In the genomic region with DNA sequence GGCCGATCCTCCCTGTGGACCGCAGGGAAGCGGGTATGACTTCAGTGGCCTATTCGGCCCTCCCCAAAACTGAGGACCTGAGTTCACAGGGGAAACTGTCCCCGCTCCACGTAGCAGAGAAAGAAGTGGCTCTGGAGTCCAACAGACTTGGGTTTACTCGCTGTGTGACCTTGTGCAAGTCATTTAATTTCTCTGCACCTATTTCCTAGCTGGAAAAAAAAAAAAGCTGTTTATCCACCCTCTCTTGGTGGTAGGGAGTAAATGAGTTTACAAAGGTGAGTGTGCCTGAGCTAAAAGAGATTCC, we compare ENCODE assay signal across 11 cellular contexts. TPM values are rescaled to one million over a fixed set of nuclear protein-coding genes. Genes with fewer than 3 reads are reported as not detected.
DNase-seq lines count a peak whose midpoint lies in the region; ATAC-seq, FAIRE-seq and TF ChIP-seq lines count a peak whose summit lies in the region.
"Had no signal": no experiment of that assay in that cellular context is flagged by ENCODE, and none has a peak within 500 bp of the region (broad histone marks: within the 10 kb centered on the region; RNA-seq: fewer than 3 reads in every experiment).

No MANE protein-coding gene starts in this region.

- TF ChIP-seq CTCF in bronchial epithelial cell (IDR thresholded peaks at IDR 0.05; ENCODE audit: insufficient read depth, low read length, severe bottlenecking) (peak; percentile 3), left lung (IDR thresholded peaks at IDR 0.05) (no peak), stomach (IDR thresholded peaks at IDR 0.05) (no peak)

- 30 to 39% (median 31%) methylated on average over 4 to 7 of the region's 7 CpGs for WGBS in stomach, 5 donors

- H3K9me3 ChIP-seq in left lung = no peaks in the 10 kb centered on the region
- no peaks in the 10 kb centered on the region for H3K9me3 ChIP-seq in stomach

- intact Hi-C loops in left lung (cut with DNase I) = no loop called here
- intact Hi-C loops in stomach (cut with DNase I; ENCODE audit: low total_unique reads) = loop anchor here (10.0 kb wide), 1 partner anchor 180 kb away; no protein-coding TSS in a partner anchor
- intact Hi-C loops in sciatic nerve (cut with DNase I) = no loop called here

- H3K27ac ChIP-seq in left lung (no peak overlapping the region), stomach (peak overlapping the region in 4 of 5 donors; percentile 81 to 85 (median 82))

- peaks cover 0 to 14% of the 10 kb centered on the region in 2 donors for H3K4me1 ChIP-seq in left lung
- H3K4me1 ChIP-seq in stomach = peaks cover 27 to 62% (median 49%) of the 10 kb centered on the region in 4 donors

- TF ChIP-seq EP300 in stomach (IDR thresholded peaks at IDR 0.05) = no peak

- ATAC-seq in left lung = no peak
- no peak for ATAC-seq in sciatic nerve

- FAIRE-seq in bronchial epithelial cell (lab: Jason Lieb, UNC) = no peak
- FAIRE-seq: D721Med had no signal

- DNase-seq in HT-29 (ENCODE audit: low spot score) (peak; percentile 29), bronchial epithelial cell (ENCODE audit: low read depth) (no peak), left lung (no peak), stomach (no peak), NCI-H2171 (lab: John Stamatoyannopoulos, UW) (no peak), sciatic nerve (ENCODE audit: low spot score) (no peak), DMS153 treated with DMSO at 0.1 percent for 48 hours (lab: John Stamatoyannopoulos, UW; ENCODE audit: unreplicated experiment) (no peak)
- DNase-seq: effector CD4-positive, alpha-beta T cell; NCI-H2029 treated with DMSO at 0.1 percent for 48 hours; T-helper 1 cell had no signal

- no peaks in the 10 kb centered on the region for H3K36me3 ChIP-seq in bronchial epithelial cell (ENCODE audit: control insufficient read depth, insufficient read depth, low read length)
- no peaks in the 10 kb centered on the region for H3K36me3 ChIP-seq in left lung
- no peaks in the 10 kb centered on the region for H3K36me3 ChIP-seq in stomach

- H3K27me3 ChIP-seq in bronchial epithelial cell (ENCODE audit: control insufficient read depth, insufficient read depth, low read length) = peaks cover 58% of the 10 kb centered on the region
- peaks cover 33 to 94% of the 10 kb centered on the region in 2 donors for H3K27me3 ChIP-seq in left lung
- peaks cover 0 to 62% (median 35%) of the 10 kb centered on the region in 3 donors for H3K27me3 ChIP-seq in stomach

- TF ChIP-seq POLR2A in stomach (IDR thresholded peaks at IDR 0.05) = no peak

- no peak overlapping the region for H3K4me3 ChIP-seq in bronchial epithelial cell (ENCODE audit: low read depth, low read length)
- H3K4me3 ChIP-seq in left lung = peak overlapping the region; percentile 36 to 37
- peak overlapping the region; percentile 55 to 61 (median 58) for H3K4me3 ChIP-seq in stomach

RNA-seq across cellular contexts. Expression of a gene that starts 2.2 kb away (rescaled TPM):
- not detected in 2 replicates for total RNA-seq in HT-29 (2014; rRNA removed; shearing (Covaris generic))
- total RNA-seq in bronchial epithelial cell (0.26 TPM in 1 of 2 replicates, not detected in the other), left lung (100 to 1,000 TPM in 1 of 2 donors, 10 to 100 TPM in 1; 83.2 to 136 TPM), stomach (100 to 1,000 TPM in 1 of 5 donors, 10 to 100 TPM in 4; 17.5 to 122 (median 73.6) TPM), sciatic nerve (3.2 TPM)
- polyA plus RNA-seq in stomach = 10 to 100 TPM in 1 of 3 donors, 1 to 10 TPM in 2; 9.3 to 14.2 (median 9.9) TPM

Comparison
In these comparisons a context has a peak if more than half of its experiments do, and no peak if none do; other contexts are left out.
1. H3K27ac ChIP-seq: peak in stomach (4 of 5); none in left lung (0 of 2).